ENCODE assay signal across 27 cellular contexts in the genomic region with DNA sequence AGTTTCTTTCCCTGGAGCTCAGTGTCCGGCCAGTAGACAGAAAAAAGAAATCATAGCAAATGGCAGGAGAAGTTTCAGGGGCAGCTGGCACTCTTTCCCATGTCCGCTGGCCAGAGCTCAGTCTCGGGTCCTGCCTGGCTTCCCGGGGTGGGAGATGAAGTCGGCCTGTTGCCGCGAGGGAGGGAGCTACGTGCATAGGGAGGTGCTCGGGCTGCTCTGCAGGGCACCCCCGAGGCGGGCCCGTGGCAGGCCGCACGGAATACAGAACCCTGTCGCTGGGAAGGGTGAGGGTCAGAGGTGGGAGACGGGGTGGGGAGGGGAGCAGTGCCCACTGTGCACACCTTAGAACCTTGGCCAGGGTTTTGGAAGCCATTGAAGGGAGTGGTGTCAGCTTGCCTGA.
"Had no signal": no experiment of that assay in that cellular context is flagged by ENCODE, and none has a peak within 500 bp of the region (broad histone marks: within the 10 kb centered on the region; RNA-seq: fewer than 3 reads in every experiment).

No MANE protein-coding gene starts in this region.

- H3K36me3 ChIP-seq: heart right ventricle, left ventricle myocardium inferior, right atrium auricular region, suprapubic skin, tibial artery had no signal

- H3K27ac ChIP-seq: body of pancreas, coronary artery, dorsolateral prefrontal cortex, foreskin keratinocyte, heart right ventricle, left ventricle myocardium inferior, parathyroid adenoma, psoas muscle, right atrium auricular region, suprapubic skin, tibial artery had no signal

- H3K79me2 ChIP-seq: parathyroid adenoma had no signal

- H3K4me3 ChIP-seq: body of pancreas, coronary artery, dorsolateral prefrontal cortex, heart right ventricle, left ventricle myocardium inferior, lung, mucosa of descending colon, psoas muscle, right atrium auricular region, suprapubic skin, tibial artery had no signal

- H2AFZ ChIP-seq: parathyroid adenoma had no signal

- H3K4me1 ChIP-seq: body of pancreas, foreskin keratinocyte, heart right ventricle, left ventricle myocardium inferior, parathyroid adenoma, psoas muscle, right atrium auricular region, suprapubic skin, tibial artery had no signal

- DNase-seq: activated CD4-positive, alpha-beta T cell treated with anti-CD3 and anti-CD28 coated beads for 36 hours; activated CD4-positive, CD25-positive, alpha-beta regulatory T cell; activated CD8-positive, alpha-beta T cell treated with anti-CD3 and anti-CD28 coated beads, Interleukin-2, amount 10 ng/mL, durations not matched to agents 7 days and 5 days; activated effector memory CD4-positive, alpha-beta T cell treated with Interleukin-2 at 50 U/mL for 16 hours; activated naive CD4-positive, alpha-beta T cell treated with Interleukin-2 at 50 U/mL for 16 hours; activated T-cell treated with anti-CD3 and anti-CD28 coated beads for 4 hours; aorta; body of pancreas; cerebellar nuclear complex; dorsolateral prefrontal cortex; effector memory CD8-positive, alpha-beta T cell; erythroblast; foreskin keratinocyte; heart right ventricle; left ventricle myocardium inferior; naive thymus-derived CD8-positive, alpha-beta T cell; occipital lobe; psoas muscle; stimulated activated CD4-positive, alpha-beta T cell treated with anti-CD3 and anti-CD28 coated beads, Interleukin-2, amount 100 ng/mL, for 48 hours; T-helper 1 cell; tibial artery had no signal

- H3K27me3 ChIP-seq: body of pancreas, foreskin keratinocyte, right atrium auricular region had no signal

- H3K9me3 ChIP-seq: body of pancreas, heart right ventricle, left ventricle myocardium inferior, mucosa of descending colon, psoas muscle, right atrium auricular region, suprapubic skin, tibial artery had no signal

- ATAC-seq: activated CD4-positive, alpha-beta T cell treated with anti-CD3 and anti-CD28 coated beads for 36 hours; activated CD8-positive, alpha-beta T cell treated with anti-CD3 and anti-CD28 coated beads, Interleukin-2, amount 10 ng/mL, durations not matched to agents 7 days and 5 days; body of pancreas; effector memory CD8-positive, alpha-beta T cell; foreskin keratinocyte; naive thymus-derived CD8-positive, alpha-beta T cell; psoas muscle had no signal

- H3K9ac ChIP-seq: parathyroid adenoma had no signal
